14 cellular contexts compared by ENCODE assay signal in genomic region chr5:51882647-51883046, GRCh38.
"Had no signal": no experiment of that assay in that cellular context is flagged by ENCODE, and none has a peak within 500 bp of the region (broad histone marks: within the 10 kb centered on the region; RNA-seq: fewer than 3 reads in every experiment).

No MANE protein-coding gene starts in this region.

- H3K27me3 ChIP-seq: adrenal gland, body of pancreas, tibial nerve had no signal

- H3K27ac ChIP-seq: adrenal gland, body of pancreas, parathyroid adenoma, skin epidermis, tibial nerve had no signal

- H3K9ac ChIP-seq: parathyroid adenoma had no signal

- H3K4me1 ChIP-seq: adrenal gland, body of pancreas, parathyroid adenoma, tibial nerve had no signal

- H3K79me2 ChIP-seq: parathyroid adenoma had no signal

- DNase-seq: activated CD4-positive, alpha-beta T cell treated with anti-CD3 and anti-CD28 coated beads, Interleukin-2, amount 50 U/mL, for 1 hour; activated naive CD4-positive, alpha-beta T cell treated with anti-CD3 and anti-CD28 coated beads, Interleukin-2, amount 50 U/mL, for 16 hours; adrenal gland; body of pancreas; cortex of kidney; effector memory CD8-positive, alpha-beta T cell; erythroblast; hypothalamus; left ventricle myocardium superior; T-helper 2 cell had no signal

- H2AFZ ChIP-seq: parathyroid adenoma had no signal

- H3K9me3 ChIP-seq: adrenal gland, body of pancreas, tibial nerve had no signal

- H3K36me3 ChIP-seq: adrenal gland, tibial nerve had no signal

- H3K4me3 ChIP-seq: adrenal gland, body of pancreas, skin epidermis, tibial nerve had no signal

- ATAC-seq: body of pancreas; effector memory CD8-positive, alpha-beta T cell; left ventricle myocardium superior; stimulated activated effector memory CD8-positive, alpha-beta T cell treated with anti-CD3 and anti-CD28 coated beads, Interleukin-12 subunit alpha, Interleukin-12 subunit beta, amount 100 ng/mL, for 72 hours had no signal
